In the genomic region with DNA sequence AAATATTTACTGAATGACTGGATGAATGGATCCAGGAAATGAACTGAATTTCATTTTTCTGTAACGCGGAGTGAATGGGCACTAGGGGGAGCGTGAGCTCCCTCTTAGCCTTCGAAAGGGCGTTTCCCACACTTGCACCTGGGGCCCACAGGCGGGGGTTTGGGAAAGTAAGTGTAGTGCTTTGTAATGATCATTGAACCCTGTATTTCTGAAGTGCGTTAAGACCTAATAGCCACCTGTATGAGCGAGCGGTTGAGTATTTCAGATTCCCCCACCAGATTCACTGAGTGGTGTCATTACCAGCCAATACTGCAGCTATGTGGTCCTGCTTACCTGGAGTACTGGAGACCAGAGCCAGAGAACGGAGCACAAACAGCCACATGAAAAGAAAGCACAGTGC, we compare ENCODE assay signal across 8 cellular contexts. TPM values are rescaled to one million over a fixed set of nuclear protein-coding genes. Genes with fewer than 3 reads are reported as not detected.
DNase-seq lines count a peak whose midpoint lies in the region; ATAC-seq and TF ChIP-seq lines count a peak whose summit lies in the region.

No MANE protein-coding gene starts in this region.

- H3K36me3 ChIP-seq in colonic mucosa = no peaks in the 10 kb centered on the region
- H3K36me3 ChIP-seq in parathyroid adenoma (ENCODE audit: control insufficient read depth, insufficient read depth, low read length) = no peaks in the 10 kb centered on the region

- TF ChIP-seq CTCF in LNCaP clone FGC (IDR thresholded peaks at IDR 0.05; ENCODE audit: control insufficient read depth, extremely low read depth, insufficient read depth) (peak; percentile 33; the same call in 1 of the 2 replicates), colonic mucosa (IDR thresholded peaks at IDR 0.05) (peak; percentile 57), parathyroid adenoma (IDR thresholded peaks at IDR 0.05) (peak; percentile 72)

- intact Hi-C loops in Right ventricle myocardium superior (cut with DNase I) = no loop called here
- intact Hi-C loops in Right ventricle myocardium inferior (cut with DNase I) = no loop called here
- intact Hi-C loops in colonic mucosa (cut with DNase I) = loop anchor here (5.0 kb wide), 1 partner anchor 37 kb away; no protein-coding TSS in a partner anchor

- no peak overlapping the region for H3K4me2 ChIP-seq in parathyroid adenoma (ENCODE audit: low read length)

- ATAC-seq in Right ventricle myocardium superior (ENCODE audit: poor library complexity) = peak; percentile 44
- ATAC-seq in Right ventricle myocardium inferior = no peak
- no peak for ATAC-seq in HG02973 (IDR thresholded peaks at IDR 0.05; ENCODE audit: unreplicated experiment)

- no peak overlapping the region for H3K4me3 ChIP-seq in LNCaP clone FGC (ENCODE audit: low read depth, low read length)
- H3K4me3 ChIP-seq in colonic mucosa = no peak overlapping the region
- H3K4me3 ChIP-seq in parathyroid adenoma (ENCODE audit: low read depth, low read length) = no peak overlapping the region

- no peak overlapping the region for H3K9ac ChIP-seq in colonic mucosa (ENCODE audit: low read depth in 2 of 2, low read length in 2 of 2)
- no peak overlapping the region for H3K9ac ChIP-seq in parathyroid adenoma

- H3K4me1 ChIP-seq in colonic mucosa (no peaks in the 10 kb centered on the region), parathyroid adenoma (peaks cover 21% of the 10 kb centered on the region)

- H2AFZ ChIP-seq in parathyroid adenoma = no peak overlapping the region

- H3K9me3 ChIP-seq in colonic mucosa (no peaks in the 10 kb centered on the region), parathyroid adenoma (ENCODE audit: control insufficient read depth, low read length) (no peaks in the 10 kb centered on the region)

- H3K27me3 ChIP-seq in colonic mucosa (no peaks in the 10 kb centered on the region), parathyroid adenoma (ENCODE audit: control insufficient read depth, insufficient read depth, low read length) (no peaks in the 10 kb centered on the region)

- H3K79me2 ChIP-seq in parathyroid adenoma = no peaks in the 10 kb centered on the region

- H3K27ac ChIP-seq in colonic mucosa (no peak overlapping the region), parathyroid adenoma (no peak overlapping the region), caudate nucleus (ENCODE audit: low read depth, low read length) (no peak overlapping the region)

- DNase-seq in Right ventricle myocardium superior (no peak), Right ventricle myocardium inferior (ENCODE audit: missing footprints) (no peak), LNCaP clone FGC (ENCODE audit: low read depth) (no peak), SW480 (ENCODE audit: low spot score) (peak; percentile 41), colonic mucosa (peak; percentile 63), caudate nucleus (lab: John Stamatoyannopoulos, UW) (no peak)

RNA-seq across cellular contexts. Expression of gene SYTL3, which starts 10.5 kb away (rescaled TPM):
- 11.7 TPM for total RNA-seq in Right ventricle myocardium superior
- total RNA-seq in Right ventricle myocardium inferior = 10.8 TPM
- 1 to 10 TPM; 1.1 to 3.1 TPM for total RNA-seq in colonic mucosa

RNA-seq across cellular contexts. Expression of gene DYNLT1, which starts 15.8 kb away (rescaled TPM):
- total RNA-seq in Right ventricle myocardium superior (128 TPM), Right ventricle myocardium inferior (145 TPM), colonic mucosa (100 to 1,000 TPM; 140 to 166 TPM)

Comparison
In these comparisons a context has a peak if more than half of its experiments do, and no peak if none do; other contexts are left out.
1. DNase-seq: peak in SW480 (single experiment) and colonic mucosa (single experiment); none in Right ventricle myocardium superior (single experiment), Right ventricle myocardium inferior (single experiment), LNCaP clone FGC (single experiment) and caudate nucleus (0 of 61).
2. Peak in every context shown above with its lines, with median percentiles within 50 percentile points of each other: CTCF ChIP-seq.